ENCODE assay signal across 1 cellular context in genomic region chr2:6865346-6866238, GRCh38.
TF ChIP-seq lines count a peak whose summit lies in the region.

A gene with protein sequence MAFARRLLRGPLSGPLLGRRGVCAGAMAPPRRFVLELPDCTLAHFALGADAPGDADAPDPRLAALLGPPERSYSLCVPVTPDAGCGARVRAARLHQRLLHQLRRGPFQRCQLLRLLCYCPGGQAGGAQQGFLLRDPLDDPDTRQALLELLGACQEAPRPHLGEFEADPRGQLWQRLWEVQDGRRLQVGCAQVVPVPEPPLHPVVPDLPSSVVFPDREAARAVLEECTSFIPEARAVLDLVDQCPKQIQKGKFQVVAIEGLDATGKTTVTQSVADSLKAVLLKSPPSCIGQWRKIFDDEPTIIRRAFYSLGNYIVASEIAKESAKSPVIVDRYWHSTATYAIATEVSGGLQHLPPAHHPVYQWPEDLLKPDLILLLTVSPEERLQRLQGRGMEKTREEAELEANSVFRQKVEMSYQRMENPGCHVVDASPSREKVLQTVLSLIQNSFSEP (minus strand): TSS chr2:6865907. CDS start chr2:6865696, 211 bp downstream.

TF ChIP-seq in HepG2, 621 proteins besides CTCF, POLR2A, EP300 and RAD21 (continued from another document and continues in another):
- TF ChIP-seq ZBTB40 (IDR thresholded peaks at IDR 0.05) (no peak), ZBTB40 (CRISPR knock-in tag; IDR thresholded peaks at IDR 0.05) (peak; percentile 62; the same call in 1 of the 2 replicates), ZMYM4 (CRISPR knock-in tag; IDR thresholded peaks at IDR 0.05) (peak; percentile 47; the same call in 1 of the 2 replicates), NR2F6 (IDR thresholded peaks at IDR 0.05) (no peak), NR2F6 (CRISPR knock-in tag; IDR thresholded peaks at IDR 0.05) (no peak; the same call in 1 of the 2 replicates), SYNCRIP (IDR thresholded peaks at IDR 0.05; ENCODE audit: insufficient read depth, low read depth, low read length) (no peak), ZSCAN25 (CRISPR knock-in tag; IDR thresholded peaks at IDR 0.05) (no peak; the same call in 1 of the 2 replicates), EHMT2 (IDR thresholded peaks at IDR 0.05; ENCODE audit: borderline replicate concordance, low read depth, low read length) (no peak), REPIN1 (CRISPR knock-in tag; IDR thresholded peaks at IDR 0.05; ENCODE audit: borderline replicate concordance, low read depth) (0 out of 2 replicates have a peak, but pooled peaks have one; percentile 15), ZC3H13 (CRISPR knock-in tag; IDR thresholded peaks at IDR 0.05) (no peak), ZSCAN12 (CRISPR knock-in tag; IDR thresholded peaks at IDR 0.05) (no peak), ZNF614 (CRISPR knock-in tag; IDR thresholded peaks at IDR 0.05; ENCODE audit: borderline replicate concordance) (no peak), KDM5B (CRISPR knock-in tag; IDR thresholded peaks at IDR 0.05; ENCODE audit: borderline replicate concordance) (peak; percentile 82), RFX5 (IDR thresholded peaks at IDR 0.05; ENCODE audit: low read depth, low read length) (no peak), HIC2 (CRISPR knock-in tag; IDR thresholded peaks at IDR 0.05; ENCODE audit: low read depth) (no peak), ZBTB38 (CRISPR knock-in tag; IDR thresholded peaks at IDR 0.05) (no peak), ISX (CRISPR knock-in tag; conservative IDR thresholded peaks at IDR 0.05) (0 out of 2 replicates have a peak, but pooled peaks have one; percentile 83), ARNT2 (CRISPR knock-in tag; IDR thresholded peaks at IDR 0.05; ENCODE audit: low read depth) (no peak; the same call in none of the 2 replicates), SIX4 (CRISPR knock-in tag; IDR thresholded peaks at IDR 0.05) (no peak), HNRNPK (IDR thresholded peaks at IDR 0.05; ENCODE audit: low read depth, low read length, poor library complexity, severe bottlenecking) (no peak), HMG20A (CRISPR knock-in tag; IDR thresholded peaks at IDR 0.05; ENCODE audit: borderline replicate concordance) (no peak), RAD51 (IDR thresholded peaks at IDR 0.05; ENCODE audit: borderline replicate concordance) (no peak), GABPB1 (CRISPR knock-in tag; IDR thresholded peaks at IDR 0.05) (peak; percentile 70; the same call in 1 of the 2 replicates), ZNF431 (CRISPR knock-in tag; IDR thresholded peaks at IDR 0.05; ENCODE audit: borderline replicate concordance, low read depth) (no peak), HNF4G (IDR thresholded peaks at IDR 0.05; ENCODE audit: borderline replicate concordance, low read depth, low read length) (no peak), HNF4G (CRISPR knock-in tag; IDR thresholded peaks at IDR 0.05; ENCODE audit: borderline replicate concordance, low read depth) (no peak), SMARCC2 (IDR thresholded peaks at IDR 0.05) (no peak), ZFAT (CRISPR knock-in tag; conservative IDR thresholded peaks at IDR 0.05) (no peak; the same call in 1 of the 2 replicates), NCOA5 (CRISPR knock-in tag; IDR thresholded peaks at IDR 0.05) (no peak), PAX8 (CRISPR knock-in tag; IDR thresholded peaks at IDR 0.05; ENCODE audit: borderline replicate concordance) (0 out of 2 replicates have a peak, but pooled peaks have one; percentile 53), FOSL2 (CRISPR knock-in tag; IDR thresholded peaks at IDR 0.05) (no peak), REL (CRISPR knock-in tag; conservative IDR thresholded peaks at IDR 0.05) (no peak), FOXO1 (CRISPR knock-in tag; IDR thresholded peaks at IDR 0.05) (no peak), ZFP37 (CRISPR knock-in tag; IDR thresholded peaks at IDR 0.05; ENCODE audit: borderline replicate concordance) (no peak), HINFP (CRISPR knock-in tag; IDR thresholded peaks at IDR 0.05; ENCODE audit: low read depth) (no peak), SP140L (CRISPR knock-in tag; IDR thresholded peaks at IDR 0.05; ENCODE audit: borderline replicate concordance) (0 out of 2 replicates have a peak, but pooled peaks have one; percentile 40), MAFG (CRISPR knock-in tag; IDR thresholded peaks at IDR 0.05) (no peak), STAG1 (CRISPR knock-in tag; IDR thresholded peaks at IDR 0.05) (no peak), ZNF772 (CRISPR knock-in tag; IDR thresholded peaks at IDR 0.05) (no peak), ZFP82 (CRISPR knock-in tag; IDR thresholded peaks at IDR 0.05; ENCODE audit: borderline replicate concordance) (no peak), TOPORS (CRISPR knock-in tag; IDR thresholded peaks at IDR 0.05) (peak; percentile 68; the same call in 1 of the 2 replicates), AGO1 (IDR thresholded peaks at IDR 0.05; ENCODE audit: low read depth, low read length, poor library complexity, severe bottlenecking) (no peak), ONECUT2 (CRISPR knock-in tag; IDR thresholded peaks at IDR 0.05) (no peak), CENPT (CRISPR knock-in tag; IDR thresholded peaks at IDR 0.05; ENCODE audit: low read depth) (no peak; the same call in 1 of the 2 replicates), RCOR2 (CRISPR knock-in tag; IDR thresholded peaks at IDR 0.05) (no peak), PHF20 (CRISPR knock-in tag; IDR thresholded peaks at IDR 0.05) (0 out of 2 replicates have a peak, but pooled peaks have one; percentile 23), SETDB1 (CRISPR knock-in tag; IDR thresholded peaks at IDR 0.05; ENCODE audit: borderline replicate concordance) (no peak), NFE2L2 (IDR thresholded peaks at IDR 0.05; ENCODE audit: low read length) (no peak), KLF13 (CRISPR knock-in tag; IDR thresholded peaks at IDR 0.05) (no peak), ZNF724P (CRISPR knock-in tag; IDR thresholded peaks at IDR 0.05; ENCODE audit: borderline replicate concordance) (no peak), SNAPC2 (CRISPR knock-in tag; IDR thresholded peaks at IDR 0.05) (no peak; the same call in 1 of the 2 replicates), ZFP62 (CRISPR knock-in tag; IDR thresholded peaks at IDR 0.05) (no peak)
- TF ChIP-seq, protein P1, sequence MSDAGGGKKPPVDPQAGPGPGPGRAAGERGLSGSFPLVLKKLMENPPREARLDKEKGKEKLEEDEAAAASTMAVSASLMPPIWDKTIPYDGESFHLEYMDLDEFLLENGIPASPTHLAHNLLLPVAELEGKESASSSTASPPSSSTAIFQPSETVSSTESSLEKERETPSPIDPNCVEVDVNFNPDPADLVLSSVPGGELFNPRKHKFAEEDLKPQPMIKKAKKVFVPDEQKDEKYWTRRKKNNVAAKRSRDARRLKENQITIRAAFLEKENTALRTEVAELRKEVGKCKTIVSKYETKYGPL (CRISPR knock-in tag; IDR thresholded peaks at IDR 0.05): no peak
- TF ChIP-seq, protein P2, sequence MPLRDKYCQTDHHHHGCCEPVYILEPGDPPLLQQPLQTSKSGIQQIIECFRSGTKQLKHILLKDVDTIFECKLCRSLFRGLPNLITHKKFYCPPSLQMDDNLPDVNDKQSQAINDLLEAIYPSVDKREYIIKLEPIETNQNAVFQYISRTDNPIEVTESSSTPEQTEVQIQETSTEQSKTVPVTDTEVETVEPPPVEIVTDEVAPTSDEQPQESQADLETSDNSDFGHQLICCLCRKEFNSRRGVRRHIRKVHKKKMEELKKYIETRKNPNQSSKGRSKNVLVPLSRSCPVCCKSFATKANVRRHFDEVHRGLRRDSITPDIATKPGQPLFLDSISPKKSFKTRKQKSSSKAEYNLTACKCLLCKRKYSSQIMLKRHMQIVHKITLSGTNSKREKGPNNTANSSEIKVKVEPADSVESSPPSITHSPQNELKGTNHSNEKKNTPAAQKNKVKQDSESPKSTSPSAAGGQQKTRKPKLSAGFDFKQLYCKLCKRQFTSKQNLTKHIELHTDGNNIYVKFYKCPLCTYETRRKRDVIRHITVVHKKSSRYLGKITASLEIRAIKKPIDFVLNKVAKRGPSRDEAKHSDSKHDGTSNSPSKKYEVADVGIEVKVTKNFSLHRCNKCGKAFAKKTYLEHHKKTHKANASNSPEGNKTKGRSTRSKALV (CRISPR knock-in tag; IDR thresholded peaks at IDR 0.05): peak; percentile 89; the same call in 1 of the 2 replicates
- TF ChIP-seq, protein P3, sequence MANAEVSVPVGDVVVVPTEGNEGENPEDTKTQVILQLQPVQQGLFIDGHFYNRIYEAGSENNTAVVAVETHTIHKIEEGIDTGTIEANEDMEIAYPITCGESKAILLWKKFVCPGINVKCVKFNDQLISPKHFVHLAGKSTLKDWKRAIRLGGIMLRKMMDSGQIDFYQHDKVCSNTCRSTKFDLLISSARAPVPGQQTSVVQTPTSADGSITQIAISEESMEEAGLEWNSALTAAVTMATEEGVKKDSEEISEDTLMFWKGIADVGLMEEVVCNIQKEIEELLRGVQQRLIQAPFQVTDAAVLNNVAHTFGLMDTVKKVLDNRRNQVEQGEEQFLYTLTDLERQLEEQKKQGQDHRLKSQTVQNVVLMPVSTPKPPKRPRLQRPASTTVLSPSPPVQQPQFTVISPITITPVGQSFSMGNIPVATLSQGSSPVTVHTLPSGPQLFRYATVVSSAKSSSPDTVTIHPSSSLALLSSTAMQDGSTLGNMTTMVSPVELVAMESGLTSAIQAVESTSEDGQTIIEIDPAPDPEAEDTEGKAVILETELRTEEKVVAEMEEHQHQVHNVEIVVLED (CRISPR knock-in tag; IDR thresholded peaks at IDR 0.05; ENCODE audit: borderline replicate concordance): no peak
